In the genomic region with DNA sequence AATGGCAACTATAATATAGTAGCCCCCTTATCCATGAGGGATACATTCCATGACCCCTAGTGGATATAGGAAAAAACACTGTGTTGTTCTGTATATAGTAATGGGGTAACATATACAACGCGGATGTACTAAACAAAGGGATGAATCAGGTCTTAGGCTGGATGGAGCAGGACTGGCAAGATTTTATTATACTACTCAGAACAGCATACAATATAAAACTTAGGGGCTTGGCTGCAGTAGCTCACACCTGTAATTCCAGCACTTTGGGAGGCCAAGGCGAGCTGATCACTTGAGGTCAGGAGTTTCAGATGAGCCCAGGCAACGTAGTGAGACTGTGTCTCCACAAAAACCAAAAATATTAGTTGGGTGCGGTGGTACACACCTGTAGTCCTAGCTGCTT, we compare ENCODE assay signal across 1 cellular context.
TF ChIP-seq lines count a peak whose summit lies in the region.

No MANE protein-coding gene starts in this region.

TF ChIP-seq in HCT116, 20 proteins besides CTCF, POLR2A, EP300 and RAD21 (continued from another document):
- TF ChIP-seq, protein P1, sequence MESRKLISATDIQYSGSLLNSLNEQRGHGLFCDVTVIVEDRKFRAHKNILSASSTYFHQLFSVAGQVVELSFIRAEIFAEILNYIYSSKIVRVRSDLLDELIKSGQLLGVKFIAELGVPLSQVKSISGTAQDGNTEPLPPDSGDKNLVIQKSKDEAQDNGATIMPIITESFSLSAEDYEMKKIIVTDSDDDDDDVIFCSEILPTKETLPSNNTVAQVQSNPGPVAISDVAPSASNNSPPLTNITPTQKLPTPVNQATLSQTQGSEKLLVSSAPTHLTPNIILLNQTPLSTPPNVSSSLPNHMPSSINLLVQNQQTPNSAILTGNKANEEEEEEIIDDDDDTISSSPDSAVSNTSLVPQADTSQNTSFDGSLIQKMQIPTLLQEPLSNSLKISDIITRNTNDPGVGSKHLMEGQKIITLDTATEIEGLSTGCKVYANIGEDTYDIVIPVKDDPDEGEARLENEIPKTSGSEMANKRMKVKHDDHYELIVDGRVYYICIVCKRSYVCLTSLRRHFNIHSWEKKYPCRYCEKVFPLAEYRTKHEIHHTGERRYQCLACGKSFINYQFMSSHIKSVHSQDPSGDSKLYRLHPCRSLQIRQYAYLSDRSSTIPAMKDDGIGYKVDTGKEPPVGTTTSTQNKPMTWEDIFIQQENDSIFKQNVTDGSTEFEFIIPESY (IDR thresholded peaks at IDR 0.05; ENCODE audit: extremely low read depth, insufficient replicate concordance, low read length): no peak
- no peak for TF ChIP-seq EZH2 (IDR thresholded peaks at IDR 0.05)
- TF ChIP-seq ZNF274 (IDR thresholded peaks at IDR 0.05; ENCODE audit: low read depth, low read length): no peak
- no peak for TF ChIP-seq POLR2AphosphoS5 (IDR thresholded peaks at IDR 0.05; ENCODE audit: low read depth, low read length)
- TF ChIP-seq EZH2phosphoT487 (IDR thresholded peaks at IDR 0.05; ENCODE audit: borderline replicate concordance): no peak
- TF ChIP-seq SIN3A (IDR thresholded peaks at IDR 0.05; ENCODE audit: low read depth): no peak
- TF ChIP-seq FOSL1 (IDR thresholded peaks at IDR 0.05; ENCODE audit: low read depth): no peak
